9 cellular contexts compared by ENCODE assay signal in the genomic region with DNA sequence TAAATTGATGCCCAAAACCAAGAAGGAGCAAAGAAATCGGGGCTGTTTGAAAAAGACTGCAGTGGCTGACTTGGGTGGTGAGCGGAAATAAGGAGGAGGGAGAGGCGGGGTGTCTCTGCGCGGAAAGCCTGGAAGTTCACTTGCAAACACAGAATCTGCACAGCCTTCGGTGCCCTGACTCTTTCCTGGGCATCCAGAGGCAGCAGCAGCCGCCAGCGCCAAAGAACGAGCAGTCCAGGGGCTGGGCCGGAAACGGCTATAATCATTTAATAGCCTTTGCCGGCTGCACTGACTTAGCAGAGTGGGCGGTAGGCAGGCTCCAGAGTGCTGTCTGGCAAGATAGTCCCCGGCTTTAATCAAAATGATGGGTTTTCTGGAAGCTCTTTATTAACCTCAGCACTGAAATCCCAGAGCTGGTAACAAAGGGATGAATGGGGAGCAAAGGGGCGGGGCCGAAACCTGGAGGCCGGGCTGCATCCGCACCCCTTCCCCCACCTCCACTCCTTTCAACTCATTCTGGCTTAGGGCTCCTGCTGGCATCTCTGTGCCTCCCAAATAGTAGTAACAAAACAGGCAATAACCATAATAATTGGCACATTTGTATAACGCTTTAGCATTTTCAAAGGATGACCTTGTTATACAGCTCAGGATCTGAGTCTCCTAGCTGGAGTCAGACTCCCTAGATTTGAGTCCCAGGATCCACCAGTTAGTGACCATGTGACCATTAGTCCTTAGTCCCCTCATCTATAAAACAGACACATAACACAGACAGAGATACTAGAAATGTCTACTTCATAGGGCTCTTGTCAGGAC. TPM values are rescaled to one million over a fixed set of nuclear protein-coding genes. Genes with fewer than 3 reads are reported as not detected.
DNase-seq lines count a peak whose midpoint lies in the region; ATAC-seq, FAIRE-seq and TF ChIP-seq lines count a peak whose summit lies in the region.
"Had no signal": no experiment of that assay in that cellular context is flagged by ENCODE, and none has a peak within 500 bp of the region (broad histone marks: within the 10 kb centered on the region; RNA-seq: fewer than 3 reads in every experiment).

No MANE protein-coding gene starts in this region.

- H3K4me1 ChIP-seq in esophagus squamous epithelium: peaks cover 0 to 10% (median 0%) of the 10 kb centered on the region in 3 donors
- H3K4me1 ChIP-seq: psoas muscle had no signal

- DNase-seq in NCI-H774 (lab: John Stamatoyannopoulos, UW) (peak; percentile 52), esophagus squamous epithelium (lab: John Stamatoyannopoulos, UW) (no peak), posterior cingulate gyrus (peak; percentile 17 to 86 (median 45)), NCI-H2171 (lab: John Stamatoyannopoulos, UW) (no peak), HuH-7.5 (ENCODE audit: low spot score) (no peak), activated gamma-delta T cell treated with Interleukin-2 at 50 U/mL for 16 hours (no peak)
- no peak for DNase-seq in CD4-positive, alpha-beta T cell

- no peaks in the 10 kb centered on the region for H3K9me3 ChIP-seq in esophagus squamous epithelium
- no peaks in the 10 kb centered on the region for H3K9me3 ChIP-seq in CD4-positive, alpha-beta T cell (ENCODE audit: control insufficient read depth, low read length)
- H3K9me3 ChIP-seq: psoas muscle had no signal

- 6 to 12% methylated on average over 12 to 19 of the region's 19 CpGs for WGBS in esophagus squamous epithelium, 2 donors

- no peak for TF ChIP-seq CTCF in esophagus squamous epithelium (IDR thresholded peaks at IDR 0.05)
- TF ChIP-seq CTCF in CD4-positive, alpha-beta T cell (IDR thresholded peaks at IDR 0.05): no peak

- intact Hi-C loops in esophagus squamous epithelium (cut with DNase I) (no loop called here), posterior cingulate gyrus (cut with DNase I) (no loop called here)
- intact Hi-C loops in CD4-positive, alpha-beta T cell (cut with DNase I, micrococcal nuclease): no loop called here

- POLR2A ChIA-PET in CD4-positive, alpha-beta T cell (lab: Charles Lee): no interaction called here

- ATAC-seq in CD4-positive, alpha-beta T cell (ENCODE audit: poor library complexity): no peak
- ATAC-seq: psoas muscle had no signal

- no peak overlapping the region for H3K4me3 Mint-ChIP-seq in CD4-positive, alpha-beta T cell

- H3K27me3 Mint-ChIP-seq in CD4-positive, alpha-beta T cell: peaks cover 65% of the 10 kb centered on the region

- H3K4me1 Mint-ChIP-seq in CD4-positive, alpha-beta T cell (ENCODE audit: low read depth): peaks cover 9% of the 10 kb centered on the region

- no peaks in the 10 kb centered on the region for H3K36me3 ChIP-seq in esophagus squamous epithelium

- peaks cover 0 to 43% (median 0%) of the 10 kb centered on the region in 4 donors for H3K27me3 ChIP-seq in esophagus squamous epithelium
- peaks cover 25% of the 10 kb centered on the region for H3K27me3 ChIP-seq in CD4-positive, alpha-beta T cell (ENCODE audit: control insufficient read depth, insufficient read depth, low read length)

- no peak overlapping the region for H3K27ac ChIP-seq in esophagus squamous epithelium
- no peak overlapping the region for H3K27ac ChIP-seq in CD4-positive, alpha-beta T cell (ENCODE audit: low read depth, low read length)
- H3K27ac ChIP-seq: psoas muscle had no signal

- peak overlapping the region in 3 of 4 donors; percentile 5 to 27 (median 23) for H3K4me3 ChIP-seq in esophagus squamous epithelium
- H3K4me3 ChIP-seq: psoas muscle had no signal

- H3K9me3 Mint-ChIP-seq in CD4-positive, alpha-beta T cell: no peaks in the 10 kb centered on the region

- no peak for TF ChIP-seq POLR2A in esophagus squamous epithelium (IDR thresholded peaks at IDR 0.05)

- CTCF ChIA-PET in CD4-positive, alpha-beta T cell (lab: Charles Lee): no interaction called here

- FAIRE-seq in G401.6 (lab: Jason Lieb, UNC): peak; percentile 66

- H3K27ac Mint-ChIP-seq in CD4-positive, alpha-beta T cell: no peak overlapping the region

- no peaks in the 10 kb centered on the region for H3K36me3 Mint-ChIP-seq in CD4-positive, alpha-beta T cell (ENCODE audit: low read depth)

RNA-seq across cellular contexts. Expression of gene PCDHAC2, which starts 35.8 kb away (rescaled TPM):
- total RNA-seq in esophagus squamous epithelium: 1 to 10 TPM in 1 of 4 donors, under 1 TPM in 1, not detected in 2; 0.19 to 2.2 TPM
- total RNA-seq in CD4-positive, alpha-beta T cell: not detected

RNA-seq across cellular contexts. Expression of gene PCDHB1, which starts 49.1 kb away (rescaled TPM):
- not detected for total RNA-seq in esophagus squamous epithelium
- not detected for total RNA-seq in CD4-positive, alpha-beta T cell

Comparison
In these comparisons a context has a peak if more than half of its experiments do, and no peak if none do; other contexts are left out.
1. DNase-seq: peak in NCI-H774 (single experiment) and posterior cingulate gyrus (10 of 10); none in esophagus squamous epithelium (single experiment), CD4-positive, alpha-beta T cell (0 of 10), NCI-H2171 (single experiment), HuH-7.5 (single experiment) and activated gamma-delta T cell treated with Interleukin-2 at 50 U/mL for 16 hours (single experiment).